19 cellular contexts compared by ENCODE assay signal in genomic region chr4:30744386-30744785, GRCh38. TPM values are rescaled to one million over a fixed set of nuclear protein-coding genes. Genes with fewer than 3 reads are reported as not detected.
DNase-seq lines count a peak whose midpoint lies in the region; ATAC-seq, FAIRE-seq and TF ChIP-seq lines count a peak whose summit lies in the region.
"Had no signal": no experiment of that assay in that cellular context is flagged by ENCODE, and none has a peak within 500 bp of the region (broad histone marks: within the 10 kb centered on the region; RNA-seq: fewer than 3 reads in every experiment).

No MANE protein-coding gene starts in this region.

- DNase-seq in cardiac muscle cell (ENCODE audit: low read depth in 1 of 2, low spot score in 1 of 2): no peak
- DNase-seq in right atrium auricular region (ENCODE audit: low spot score): no peak
- DNase-seq in astrocyte (ENCODE audit: low read depth): no peak
- DNase-seq in urothelium cell line (ENCODE audit: low spot score): no peak
- no peak for DNase-seq in lower lobe of right lung
- DNase-seq in GM19240 (ENCODE audit: insufficient read length, low spot score): no peak
- DNase-seq in GM13976 (ENCODE audit: low spot score): no peak
- DNase-seq: 8988T; CD8-positive, alpha-beta memory T cell; DND-41; GDM1; NCI-H1436 treated with DMSO at 0.1 percent for 48 hours; NCI-H2029 treated with DMSO at 0.1 percent for 48 hours had no signal

- H3K9me3 ChIP-seq in cardiac muscle cell (ENCODE audit: low read depth): no peaks in the 10 kb centered on the region
- no peaks in the 10 kb centered on the region for H3K9me3 ChIP-seq in right atrium auricular region
- no peaks in the 10 kb centered on the region for H3K9me3 ChIP-seq in astrocyte (ENCODE audit: insufficient read depth, low read depth, low read length)
- H3K9me3 ChIP-seq in mesodermal cell (ENCODE audit: control insufficient read depth, low read length): no peaks in the 10 kb centered on the region
- H3K9me3 ChIP-seq in lower lobe of right lung: no peaks in the 10 kb centered on the region
- H3K9me3 ChIP-seq: BLaER1 had no signal

- H3K4me1 ChIP-seq in cardiac muscle cell (ENCODE audit: low read depth): peaks cover 45% of the 10 kb centered on the region
- H3K4me1 ChIP-seq in right atrium auricular region: peaks cover 0 to 5% of the 10 kb centered on the region in 2 donors
- H3K4me1 ChIP-seq in astrocyte (ENCODE audit: insufficient read depth, low read length): peaks cover 11% of the 10 kb centered on the region
- H3K4me1 ChIP-seq in mesodermal cell (ENCODE audit: control insufficient read depth, insufficient read depth, low read length, poor library complexity, severe bottlenecking): no peaks in the 10 kb centered on the region
- no peaks in the 10 kb centered on the region for H3K4me1 ChIP-seq in lower lobe of right lung
- H3K4me1 ChIP-seq: BLaER1 had no signal

- H3K27ac ChIP-seq in cardiac muscle cell: peak overlapping the region; percentile 28
- H3K27ac ChIP-seq in right atrium auricular region: no peak overlapping the region
- H3K27ac ChIP-seq in astrocyte (ENCODE audit: low read depth, low read length): peak overlapping the region; percentile 20
- peak overlapping the region; percentile 6 for H3K27ac ChIP-seq in mesodermal cell (ENCODE audit: low read depth, low read length, severe bottlenecking)
- H3K27ac ChIP-seq in lower lobe of right lung: no peak overlapping the region
- H3K27ac ChIP-seq: BLaER1 had no signal

- intact Hi-C loops in lower lobe of right lung (cut with DNase I): no loop called here

- peak overlapping the region; percentile 17 for H3K4me2 ChIP-seq in astrocyte (ENCODE audit: low read length)
- H3K4me2 ChIP-seq: BLaER1, GM23338 had no signal

- H3K4me3 ChIP-seq in cardiac muscle cell (no peak overlapping the region), right atrium auricular region (no peak overlapping the region), astrocyte (ENCODE audit: insufficient read depth, low read depth, low read length) (no peak overlapping the region), mesodermal cell (ENCODE audit: extremely low read depth, insufficient read depth, low read length, poor library complexity, severe bottlenecking) (no peak overlapping the region), lower lobe of right lung (no peak overlapping the region)
- H3K4me3 ChIP-seq: BLaER1, GM12878, GM23338, K562 had no signal

- FAIRE-seq in astrocyte (lab: Jason Lieb, UNC): no peak
- peak; percentile 87 for FAIRE-seq in urothelium cell line (lab: Jason Lieb, UNC)
- FAIRE-seq: GM12878, GM18507, K562 had no signal

- H3K27me3 ChIP-seq in cardiac muscle cell (no peaks in the 10 kb centered on the region), right atrium auricular region (no peaks in the 10 kb centered on the region), astrocyte (ENCODE audit: insufficient read depth, low read length) (no peaks in the 10 kb centered on the region), lower lobe of right lung (ENCODE audit: low read depth) (no peaks in the 10 kb centered on the region)
- H3K27me3 ChIP-seq: BLaER1 had no signal

- no peaks in the 10 kb centered on the region for H3K27me3 Mint-ChIP-seq in astrocyte (ENCODE audit: low read depth, unreplicated experiment)
- H3K27me3 Mint-ChIP-seq: CD8-positive, alpha-beta memory T cell had no signal

- H3K27ac Mint-ChIP-seq in astrocyte (ENCODE audit: unreplicated experiment): no peak overlapping the region
- H3K27ac Mint-ChIP-seq: CD8-positive, alpha-beta memory T cell; GM23338 had no signal

- H3K36me3 ChIP-seq in cardiac muscle cell (no peaks in the 10 kb centered on the region), right atrium auricular region (no peaks in the 10 kb centered on the region), astrocyte (ENCODE audit: insufficient read depth, low read length) (no peaks in the 10 kb centered on the region), mesodermal cell (ENCODE audit: control insufficient read depth, insufficient read depth, low read length) (peaks cover 7% of the 10 kb centered on the region), lower lobe of right lung (no peaks in the 10 kb centered on the region)
- H3K36me3 ChIP-seq: BLaER1 had no signal

- no peak for ATAC-seq in lower lobe of right lung
- ATAC-seq: GM12878, GM23338, K562 had no signal

- H3K4me3 Mint-ChIP-seq in astrocyte (ENCODE audit: unreplicated experiment): no peak overlapping the region
- H3K4me3 Mint-ChIP-seq: CD8-positive, alpha-beta memory T cell; GM23338 had no signal

- no peaks in the 10 kb centered on the region for H3K9me3 Mint-ChIP-seq in astrocyte (ENCODE audit: unreplicated experiment)
- H3K9me3 Mint-ChIP-seq: GM23338 had no signal

- no peaks in the 10 kb centered on the region for H4K20me1 ChIP-seq in astrocyte (ENCODE audit: insufficient read depth, low read length)
- H4K20me1 ChIP-seq: BLaER1 had no signal

- TF ChIP-seq CTCF in cardiac muscle cell (IDR thresholded peaks at IDR 0.05; ENCODE audit: low read depth, low read length) (no peak), right atrium auricular region (IDR thresholded peaks at IDR 0.05) (no peak), astrocyte (IDR thresholded peaks at IDR 0.05; ENCODE audit: insufficient read depth, low read depth, low read length) (no peak), lower lobe of right lung (IDR thresholded peaks at IDR 0.05) (no peak), GM13976 (IDR thresholded peaks at IDR 0.05; ENCODE audit: borderline replicate concordance, control extremely low read depth, extremely low read depth, insufficient read depth, missing control alignments) (no peak)

- no peak overlapping the region for H3K9ac ChIP-seq in astrocyte (ENCODE audit: low read length)
- H3K9ac ChIP-seq: BLaER1 had no signal

- peaks cover 4% of the 10 kb centered on the region for H3K4me1 Mint-ChIP-seq in astrocyte (ENCODE audit: low read depth, unreplicated experiment)
- H3K4me1 Mint-ChIP-seq: CD8-positive, alpha-beta memory T cell; GM23338 had no signal

- in situ Hi-C loops in GM13976 (cut with MboI; ENCODE audit: low sequenced_read_pairs, unreplicated experiment): no loop called here

- H3K79me2 ChIP-seq in astrocyte (ENCODE audit: insufficient read depth, low read length): no peaks in the 10 kb centered on the region

- H2AFZ ChIP-seq in astrocyte (ENCODE audit: low read depth, low read length): no peak overlapping the region
- H2AFZ ChIP-seq: GM23338 had no signal

- H3K36me3 Mint-ChIP-seq in astrocyte (ENCODE audit: low read depth, unreplicated experiment): peaks cover 6% of the 10 kb centered on the region
- H3K36me3 Mint-ChIP-seq: CD8-positive, alpha-beta memory T cell had no signal

RNA-seq across cellular contexts. Expression of gene PCDH7, which starts 24.2 kb away (rescaled TPM):
- total RNA-seq in cardiac muscle cell (146 and 206 TPM in 2 replicates), right atrium auricular region (10 to 100 TPM in 1 of 2 donors, 1 to 10 TPM in 1; 6.6 to 16.8 TPM), astrocyte (40.8 and 45.4 TPM in 2 replicates), lower lobe of right lung (4.7 TPM)
- 56.2 and 79.7 TPM in 2 replicates for polyA plus RNA-seq in cardiac muscle cell
- polyA plus RNA-seq in mesodermal cell (2013, experiment 1 of 2): 46.1 TPM
- 39.3 TPM for polyA plus RNA-seq in mesodermal cell (2013, experiment 2 of 2)
- total RNA-seq: CD8-positive, alpha-beta memory T cell; K562 had no signal
- polyA plus RNA-seq: CD8-positive, alpha-beta memory T cell; K562 had no signal

Comparison
In these comparisons a context has a peak if more than half of its experiments do, and no peak if none do; other contexts are left out.
1. H3K27ac ChIP-seq: peak in cardiac muscle cell (single experiment), astrocyte (single experiment) and mesodermal cell (single experiment); none in right atrium auricular region (0 of 2) and lower lobe of right lung (single experiment).